Comparison of ENCODE assay signal across 9 cellular contexts in genomic region chr5:176619203-176619568, GRCh38. TPM values are rescaled to one million over a fixed set of nuclear protein-coding genes. Genes with fewer than 3 reads are reported as not detected.
DNase-seq lines count a peak whose midpoint lies in the region; ATAC-seq and TF ChIP-seq lines count a peak whose summit lies in the region.
"Had no signal": no experiment of that assay in that cellular context is flagged by ENCODE, and none has a peak within 500 bp of the region (broad histone marks: within the 10 kb centered on the region; RNA-seq: fewer than 3 reads in every experiment).

No MANE protein-coding gene starts in this region.

- H3K9me3 ChIP-seq in DOHH2 (ENCODE audit: control insufficient read depth, insufficient read depth, low read length): no peaks in the 10 kb centered on the region

- CTCF ChIA-PET in RWPE1 (lab: Yijun Ruan, JAX): interaction anchor here (0.6 to 1.1 kb wide), 2 partner anchors 10 to 34 kb away, joined by 3 to 4 read pairs; no protein-coding TSS in a partner anchor

- no peak overlapping the region for H3K4me3 ChIP-seq in DOHH2 (ENCODE audit: low read length)

- H3K36me3 ChIP-seq in DOHH2 (ENCODE audit: control insufficient read depth, low read length): no peaks in the 10 kb centered on the region

- H3K9me2 ChIP-seq in DOHH2 (replicated peaks; ENCODE audit: control insufficient read depth, low read length): no peaks in the 10 kb centered on the region

- no peaks in the 10 kb centered on the region for H3K4me1 ChIP-seq in DOHH2 (ENCODE audit: control insufficient read depth, low read length)

- no peaks in the 10 kb centered on the region for H4K20me1 ChIP-seq in DOHH2 (ENCODE audit: control insufficient read depth, insufficient read depth, low read depth, low read length)

- POLR2A ChIA-PET in RWPE1 (lab: Yijun Ruan, JAX; ENCODE audit: low non-redundant PET): no interaction called here

- no peaks in the 10 kb centered on the region for H3F3A ChIP-seq in DOHH2 (ENCODE audit: control insufficient read depth, insufficient read depth)

- ATAC-seq in HG02884 (IDR thresholded peaks at IDR 0.05; ENCODE audit: unreplicated experiment): no peak

- peak; percentile 66 for DNase-seq in HCEC 1CT
- peak; percentile 95 for DNase-seq in RWPE1 (ENCODE audit: low spot score)
- DNase-seq in activated naive CD4-positive, alpha-beta T cell (lab: John Stamatoyannopoulos, UW): peak; percentile 20 to 65 (median 36)
- peak; percentile 68 for DNase-seq in glomerular visceral epithelial cell (ENCODE audit: extremely low spot score)
- peak; percentile 75 for DNase-seq in putamen (ENCODE audit: low spot score)
- no peak for DNase-seq in HT-29 (ENCODE audit: low spot score)

- TF ChIP-seq CTCF in DOHH2 (IDR thresholded peaks at IDR 0.05; ENCODE audit: low read depth, low read length, poor library complexity, severe bottlenecking) (peak; percentile 54), RWPE1 (conservative IDR thresholded peaks at IDR 0.05; ENCODE audit: low read depth) (no peak; the same call in 1 of the 2 replicates)

- H3K27ac ChIP-seq in DOHH2 (ENCODE audit: low read depth, low read length): no peak overlapping the region
- H3K27ac ChIP-seq in RWPE1: no peak overlapping the region

- H3K79me2 ChIP-seq in DOHH2 (ENCODE audit: control insufficient read depth, low read length): no peaks in the 10 kb centered on the region

- no peak overlapping the region for H3K4me2 ChIP-seq in DOHH2 (ENCODE audit: low read length)

- peaks cover 21% of the 10 kb centered on the region for H3K27me3 ChIP-seq in DOHH2 (ENCODE audit: control insufficient read depth, low read length)

RNA-seq across cellular contexts. Expression of gene GPRIN1, which starts 9.2 kb away (rescaled TPM):
- 4.3 and 5.6 TPM in 2 replicates for total RNA-seq in HT-29 (2014; rRNA removed; shearing (Covaris generic))

RNA-seq across cellular contexts. Expression of gene SNCB, which starts 11.1 kb away (rescaled TPM):
- total RNA-seq in HT-29 (2014; rRNA removed; shearing (Covaris generic)): not detected in 2 replicates
- total RNA-seq: activated CD8-positive, alpha-beta memory T cell treated with anti-CD3 and anti-CD28 coated beads for 36 hours had no signal

RNA-seq across cellular contexts. Expression of gene EIF4E1B, which starts 11.3 kb away (rescaled TPM):
- total RNA-seq in HT-29 (2014; rRNA removed; shearing (Covaris generic)): not detected in 2 replicates
- total RNA-seq: activated CD8-positive, alpha-beta memory T cell treated with anti-CD3 and anti-CD28 coated beads for 36 hours had no signal

RNA-seq across cellular contexts. Expression of gene TSPAN17, which starts 28.1 kb away (rescaled TPM):
- 25.6 and 34.2 TPM in 2 replicates for total RNA-seq in HT-29 (2014; rRNA removed; shearing (Covaris generic))
